Comparison of ENCODE assay signal across 1 cellular context in genomic region chr10:49571419-49571818, GRCh38.
TF ChIP-seq lines count a peak whose summit lies in the region.

No MANE protein-coding gene starts in this region.

TF ChIP-seq in K562, 482 proteins besides CTCF, POLR2A, EP300 and RAD21:
- TF ChIP-seq HMBOX1 (IDR thresholded peaks at IDR 0.05): no peak
- TF ChIP-seq JUND (IDR thresholded peaks at IDR 0.05; ENCODE audit: borderline replicate concordance, low read depth, low read length): 0 out of 2 replicates have a peak, but pooled peaks have one; percentile 4
- TF ChIP-seq JUND (tag; IDR thresholded peaks at IDR 0.05; ENCODE audit: borderline replicate concordance, low read depth, low read length): 0 out of 3 replicates have a peak, but pooled peaks have one; percentile 29
- peak; percentile 49 for TF ChIP-seq FOSL1 (tag; conservative IDR thresholded peaks at IDR 0.05)
- peak; percentile 34; the same call in 1 of the 2 replicates for TF ChIP-seq CREM (IDR thresholded peaks at IDR 0.05; ENCODE audit: low read depth)
- no peak for TF ChIP-seq PPARD (CRISPR knock-in tag; IDR thresholded peaks at IDR 0.05)
- TF ChIP-seq E4F1 (CRISPR knock-in tag; IDR thresholded peaks at IDR 0.05; ENCODE audit: borderline replicate concordance): no peak
- no peak for TF ChIP-seq DDX20 (tag; IDR thresholded peaks at IDR 0.05; ENCODE audit: low read depth)
- TF ChIP-seq ATF3 (IDR thresholded peaks at IDR 0.05): peak; percentile 39; the same call in 1 of the 2 replicates
- no peak for TF ChIP-seq ATF3 (CRISPR knock-in tag; conservative IDR thresholded peaks at IDR 0.05)
- no peak for TF ChIP-seq GATAD2B (IDR thresholded peaks at IDR 0.05; ENCODE audit: borderline replicate concordance)
- no peak for TF ChIP-seq ZBTB49 (CRISPR knock-in tag; IDR thresholded peaks at IDR 0.05; ENCODE audit: borderline replicate concordance)
- TF ChIP-seq ZBTB7A (IDR thresholded peaks at IDR 0.05; ENCODE audit: borderline replicate concordance, control insufficient read depth, low read depth, low read length): no peak
